20 cellular contexts compared by ENCODE assay signal in genomic region chr7:55033241-55033846, GRCh38. TPM values are rescaled to one million over a fixed set of nuclear protein-coding genes. Genes with fewer than 3 reads are reported as not detected.
DNase-seq lines count a peak whose midpoint lies in the region; ATAC-seq, FAIRE-seq and TF ChIP-seq lines count a peak whose summit lies in the region.
"Had no signal": no experiment of that assay in that cellular context is flagged by ENCODE, and none has a peak within 500 bp of the region (broad histone marks: within the 10 kb centered on the region; RNA-seq: fewer than 3 reads in every experiment).

No MANE protein-coding gene starts in this region.

- no peaks in the 10 kb centered on the region for H3K9me3 Mint-ChIP-seq in MCF 10A (ENCODE audit: unreplicated experiment)

- ATAC-seq in right lobe of liver (peak; percentile 3 to 25 (median 6)), HG03565 (IDR thresholded peaks at IDR 0.05; ENCODE audit: unreplicated experiment) (no peak), HG02970 (IDR thresholded peaks at IDR 0.05; ENCODE audit: low FRiP score, unreplicated experiment) (no peak)

- no peak for TF ChIP-seq CTCF in MCF 10A (IDR thresholded peaks at IDR 0.05; ENCODE audit: unreplicated experiment)
- no peak for TF ChIP-seq CTCF in mammary epithelial cell (conservative IDR thresholded peaks at IDR 0.05 in 1 of 2, IDR thresholded peaks at IDR 0.05 in 1 of 2; ENCODE audit: extremely low read depth in 1 of 2, insufficient read depth in 1 of 2, low read depth in 1 of 2, low read length in 2 of 2)
- TF ChIP-seq CTCF in right lobe of liver (IDR thresholded peaks at IDR 0.05) = no peak

- dilution Hi-C loops in mammary epithelial cell (cut with HindIII; ENCODE audit: low sequenced_read_pairs) = no loop called here

- peaks cover 18% of the 10 kb centered on the region for H3K36me3 ChIP-seq in mammary epithelial cell (ENCODE audit: insufficient read depth, low read length)
- no peaks in the 10 kb centered on the region for H3K36me3 ChIP-seq in right lobe of liver
- H3K36me3 ChIP-seq: BLaER1 treated with 17β-estradiol and CSF1 and Interleukin-3, amounts not matched to agents 10 nM and 100 nM had no signal

- in situ Hi-C loops in mammary epithelial cell (cut with MboI; ENCODE audit: low sequenced_read_pairs in 2 of 2) = loop anchor here in 1 of 2 donors (25.0 kb wide), 1 partner anchor 229 kb away; no protein-coding TSS in a partner anchor

- CTCF ChIA-PET in MCF 10A (lab: Yijun Ruan, JAX) (interaction anchor here (0.7 to 0.9 kb wide), 2 partner anchors 12 to 70 kb away, joined by 3 read pairs; no protein-coding TSS in a partner anchor), mammary epithelial cell (lab: Charles Lee; ENCODE audit: low non-redundant PET) (no interaction called here)

- H3K27ac ChIP-seq in mammary epithelial cell (ENCODE audit: insufficient read depth, low read depth, low read length) = no peak overlapping the region
- peak overlapping the region; percentile 69 for H3K27ac ChIP-seq in epithelial cell of prostate
- peak overlapping the region; percentile 39 to 89 (median 87) for H3K27ac ChIP-seq in right lobe of liver
- H3K27ac ChIP-seq: 22Rv1; BLaER1 treated with 17β-estradiol and CSF1 and Interleukin-3, amounts not matched to agents 10 nM and 100 nM had no signal

- H3K27ac Mint-ChIP-seq in MCF 10A (ENCODE audit: low read depth, unreplicated experiment) = peak overlapping the region; percentile 14

- H2AFZ ChIP-seq in mammary epithelial cell (ENCODE audit: low read depth, low read length) = no peak overlapping the region

- intact Hi-C loops in MCF 10A (cut with micrococcal nuclease) = no loop called here
- intact Hi-C loops in mammary epithelial cell (cut with micrococcal nuclease) = no loop called here
- intact Hi-C loops in right lobe of liver (cut with DNase I) = no loop called here

- 83% methylated on average over 10 of the region's 10 CpGs for WGBS in mammary epithelial cell (ENCODE audit: low coverage, missing lambda C conversion rate)
- 71% methylated on average over 3 of the region's 10 CpGs for WGBS in right lobe of liver (ENCODE audit: insufficient coverage, low coverage, low lambda C conversion rate, missing lambda C conversion rate)

- H3K4me1 ChIP-seq in mammary epithelial cell (ENCODE audit: insufficient read depth, low read length) (peaks cover 17% of the 10 kb centered on the region), right lobe of liver (peaks cover 0 to 73% (median 27%) of the 10 kb centered on the region in 4 donors)

- H3K9ac ChIP-seq in mammary epithelial cell (ENCODE audit: insufficient read depth, low read length) = no peak overlapping the region
- H3K9ac ChIP-seq: BLaER1 treated with 17β-estradiol and CSF1 and Interleukin-3, amounts not matched to agents 10 nM and 100 nM; SK-N-SH had no signal

- H3K27me3 Mint-ChIP-seq in MCF 10A (ENCODE audit: insufficient read depth, unreplicated experiment) = no peaks in the 10 kb centered on the region

- TF ChIP-seq POLR2A in right lobe of liver (IDR thresholded peaks at IDR 0.05) = no peak

- H3K4me1 Mint-ChIP-seq in MCF 10A (ENCODE audit: insufficient read depth, unreplicated experiment) = peaks cover 53% of the 10 kb centered on the region

- H3K9me3 ChIP-seq in mammary epithelial cell (replicated peaks; ENCODE audit: insufficient read depth, low read length) (no peaks in the 10 kb centered on the region), right lobe of liver (no peaks in the 10 kb centered on the region)
- H3K9me3 ChIP-seq: BLaER1 treated with 17β-estradiol and CSF1 and Interleukin-3, amounts not matched to agents 10 nM and 100 nM; SK-N-SH had no signal

- no peak overlapping the region for H3K4me3 Mint-ChIP-seq in MCF 10A (ENCODE audit: unreplicated experiment)

- no peak for DNase-seq in MCF 10A (ENCODE audit: unreplicated experiment)
- no peak for DNase-seq in mammary epithelial cell
- no peak for DNase-seq in epithelial cell of prostate (ENCODE audit: low read depth, low spot score)
- peak in 1 of 3 donors; percentile 56 for DNase-seq in right lobe of liver
- no peak for DNase-seq in urothelium cell line (ENCODE audit: low spot score)
- DNase-seq in mucosa of gallbladder (ENCODE audit: low spot score) = no peak
- DNase-seq: DMS 273 treated with DMSO at 0.1 percent for 48 hours, IMR-90, Karpas-422, MM.1S, NCI-H1105 treated with DMSO at 0.1 percent for 48 hours, NCI-H187, NCI-H774, SHP77, SK-N-SH had no signal

- BruUV-seq in MCF 10A (replicated peaks; lab: Mats Ljungman, UMichigan) = no TSS peak
- BruUV-seq in mammary epithelial cell (replicated peaks; lab: Mats Ljungman, UMichigan) = no TSS peak

- H3K36me3 Mint-ChIP-seq in MCF 10A (ENCODE audit: insufficient read depth, unreplicated experiment) = peaks cover 66% of the 10 kb centered on the region

- peak; percentile 48 for FAIRE-seq in urothelium cell line (lab: Jason Lieb, UNC)
- FAIRE-seq: H54 had no signal

- H3K4me3 ChIP-seq in mammary epithelial cell (replicated peaks in 1 of 3; ENCODE audit: insufficient read depth in 1 of 3, low read depth in 2 of 3, low read length in 3 of 3) = no peak overlapping the region
- H3K4me3 ChIP-seq in right lobe of liver = no peak overlapping the region
- H3K4me3 ChIP-seq: BLaER1 treated with 17β-estradiol and CSF1 and Interleukin-3, amounts not matched to agents 10 nM and 100 nM had no signal

- H3K27me3 ChIP-seq in mammary epithelial cell (ENCODE audit: insufficient read depth, low read length) = no peaks in the 10 kb centered on the region
- no peaks in the 10 kb centered on the region for H3K27me3 ChIP-seq in right lobe of liver
- H3K27me3 ChIP-seq: BLaER1 treated with 17β-estradiol and CSF1 and Interleukin-3, amounts not matched to agents 10 nM and 100 nM had no signal

- peaks cover 100% of the 10 kb centered on the region for H3K79me2 ChIP-seq in mammary epithelial cell (ENCODE audit: insufficient read depth, low read length)

- POLR2A ChIA-PET in MCF 10A (lab: Yijun Ruan, JAX) = interaction anchor here (2.0 kb wide), 1 partner anchor 11 kb away, joined by 14 read pairs; no protein-coding TSS in a partner anchor

- H3K4me2 ChIP-seq in mammary epithelial cell (ENCODE audit: insufficient read depth, low read depth, low read length) = no peak overlapping the region

- peaks cover 27% of the 10 kb centered on the region for H4K20me1 ChIP-seq in mammary epithelial cell (ENCODE audit: insufficient read depth, low read length)
- H4K20me1 ChIP-seq: BLaER1 treated with 17β-estradiol and CSF1 and Interleukin-3, amounts not matched to agents 10 nM and 100 nM had no signal

RNA-seq across cellular contexts. Expression of gene EGFR, which starts 14.5 kb away (rescaled TPM):
- total RNA-seq in MCF 10A (2022) = 371 and 448 TPM in 2 replicates
- total RNA-seq in mammary epithelial cell = 100 to 1,000 TPM; 304 to 534 TPM
- polyA plus RNA-seq in mammary epithelial cell = 169 TPM
- polyA minus RNA-seq in mammary epithelial cell = 379 TPM
- total RNA-seq in right lobe of liver = 100 to 1,000 TPM in 1 of 6 experiments, 10 to 100 TPM in 5; 59.3 to 127 (median 93.7) TPM
- 87.3 TPM for total RNA-seq in mucosa of gallbladder

Comparison
In these comparisons a context has a peak if more than half of its experiments do, and no peak if none do; other contexts are left out.
1. ATAC-seq: peak in right lobe of liver (4 of 4); none in HG03565 (single experiment) and HG02970 (single experiment).